Comparison of ENCODE assay signal across 29 cellular contexts in genomic region chr5:89777758-89778157, GRCh38.
"Had no signal": no experiment of that assay in that cellular context is flagged by ENCODE, and none has a peak within 500 bp of the region (broad histone marks: within the 10 kb centered on the region; RNA-seq: fewer than 3 reads in every experiment).

No MANE protein-coding gene starts in this region.

- H3K4me1 Mint-ChIP-seq: endodermal cell had no signal

- H3K27ac Mint-ChIP-seq: dendritic cell treated with granulocyte-macrophage colony-stimulating factor and Interleukin-4, amounts not matched to agents 40 ng/mL and 50 ng/mL, for 4 days; effector memory CD8-positive, alpha-beta T cell; endodermal cell had no signal

- H3K27me3 Mint-ChIP-seq: dendritic cell treated with granulocyte-macrophage colony-stimulating factor and Interleukin-4, amounts not matched to agents 40 ng/mL and 50 ng/mL, for 4 days; effector memory CD8-positive, alpha-beta T cell had no signal

- H3K36me3 ChIP-seq: colonic mucosa, esophagus muscularis mucosa, esophagus squamous epithelium, gastrocnemius medialis, gastroesophageal sphincter, heart left ventricle, heart right ventricle had no signal

- H3K9me3 ChIP-seq: colonic mucosa had no signal

- DNase-seq: colonic mucosa; cortex of kidney; dermis blood vessel endothelial cell; dorsolateral prefrontal cortex; effector CD4-positive, alpha-beta T cell; effector CD8-positive, alpha-beta T cell; effector memory CD4-positive, alpha-beta T cell; effector memory CD8-positive, alpha-beta T cell; endodermal cell; erythroblast; esophagus squamous epithelium; foreskin fibroblast; foreskin keratinocyte; foreskin melanocyte; gastrocnemius medialis; glutamatergic neuron; head of caudate nucleus; heart left ventricle; heart right ventricle had no signal

- H3K4me3 ChIP-seq: colonic mucosa, coronary artery, dorsolateral prefrontal cortex, esophagus muscularis mucosa, esophagus squamous epithelium, gastrocnemius medialis, gastroesophageal sphincter, heart left ventricle, heart right ventricle had no signal

- FAIRE-seq: colon, endometrium, endothelial cell of umbilical vein, frontal cortex had no signal

- H3K4me1 ChIP-seq: colonic mucosa, esophagus muscularis mucosa, esophagus squamous epithelium, foreskin keratinocyte, gastrocnemius medialis, gastroesophageal sphincter, heart left ventricle, heart right ventricle had no signal

- H3K27ac ChIP-seq: colonic mucosa, coronary artery, dorsolateral prefrontal cortex, epithelial cell of prostate, esophagus muscularis mucosa, esophagus squamous epithelium, foreskin keratinocyte, gastrocnemius medialis, gastroesophageal sphincter, heart left ventricle, heart right ventricle had no signal

- H3K4me3 Mint-ChIP-seq: dendritic cell treated with granulocyte-macrophage colony-stimulating factor and Interleukin-4, amounts not matched to agents 40 ng/mL and 50 ng/mL, for 4 days; effector memory CD8-positive, alpha-beta T cell; endodermal cell had no signal

- H3K27me3 ChIP-seq: colonic mucosa, dorsolateral prefrontal cortex, esophagus muscularis mucosa, esophagus squamous epithelium, foreskin keratinocyte, gastrocnemius medialis, gastroesophageal sphincter, heart left ventricle, heart right ventricle had no signal

- ATAC-seq: effector memory CD8-positive, alpha-beta T cell; esophagus mucosa; foreskin keratinocyte; gastrocnemius medialis; gastroesophageal sphincter; heart left ventricle; heart right ventricle had no signal
